In genomic region chr19:48149430-48149829, GRCh38 we compare ENCODE assay signal across 26 cellular contexts. TPM values are rescaled to one million over a fixed set of nuclear protein-coding genes. Genes with fewer than 3 reads are reported as not detected.
DNase-seq lines count a peak whose midpoint lies in the region; ATAC-seq and TF ChIP-seq lines count a peak whose summit lies in the region.
"Had no signal": no experiment of that assay in that cellular context is flagged by ENCODE, and none has a peak within 500 bp of the region (broad histone marks: within the 10 kb centered on the region; RNA-seq: fewer than 3 reads in every experiment).

No MANE protein-coding gene starts in this region.

- peaks cover 93% of the 10 kb centered on the region for H3K36me3 Mint-ChIP-seq in activated T-helper 17 cell treated with anti-CD3 and anti-CD28 coated beads, Interleukin-2, amount 50 U/mL, for 72 hours (ENCODE audit: low read depth)
- H3K36me3 Mint-ChIP-seq in activated T-cell treated with anti-CD3 and anti-CD28 coated beads, Interleukin-2, amount 50 U/mL, for 72 hours (ENCODE audit: insufficient read depth in 2 of 2), result peaks cover 7 to 34% of the 10 kb centered on the region in 2 donors

- no peak for TF ChIP-seq CTCF in LNCaP clone FGC (IDR thresholded peaks at IDR 0.05; ENCODE audit: control insufficient read depth, extremely low read depth, insufficient read depth)

- no peak overlapping the region for H3K27ac Mint-ChIP-seq in activated T-helper 17 cell treated with anti-CD3 and anti-CD28 coated beads, Interleukin-2, amount 50 U/mL, for 72 hours
- no peak overlapping the region for H3K27ac Mint-ChIP-seq in activated T-cell treated with anti-CD3 and anti-CD28 coated beads, Interleukin-2, amount 50 U/mL, for 72 hours
- H3K27ac Mint-ChIP-seq: CD4-positive, alpha-beta T cell; GM23338 had no signal

- H3K27me3 ChIP-seq in rectal smooth muscle tissue (ENCODE audit: control insufficient read depth, insufficient read depth, low read length), result no peaks in the 10 kb centered on the region
- H3K27me3 ChIP-seq: BLaER1, MG63 had no signal

- DNase-seq in LNCaP clone FGC (ENCODE audit: low read depth), result peak; percentile 48
- peak; percentile 27 for DNase-seq in amniotic epithelial cell (ENCODE audit: low read depth)
- DNase-seq in left lobe of liver (ENCODE audit: low spot score), result peak; percentile 74
- no peak for DNase-seq in activated T-cell treated with anti-CD3 and anti-CD28 coated beads, Interleukin-2, amount 50 U/mL, for 72 hours
- DNase-seq in NCI-H146 treated with DMSO at 0.1 percent for 48 hours (lab: John Stamatoyannopoulos, UW; ENCODE audit: unreplicated experiment), result no peak
- DNase-seq: CD4-positive, alpha-beta T cell; DMS53; H9; Kasumi-1; MG63; NCI-H1105 treated with DMSO at 0.1 percent for 48 hours; NCI-H146; NCI-H2029; NCI-H446 treated with DMSO at 0.1 percent for 48 hours; NCI-H526; NCI-H82; NK-92 treated with Interleukin-12 subunit alpha and Interleukin-12 subunit beta, amount 100 ng/mL, for 24 hours; RPMI8226; SHP77 had no signal

- H3K4me3 Mint-ChIP-seq in activated T-helper 17 cell treated with anti-CD3 and anti-CD28 coated beads, Interleukin-2, amount 50 U/mL, for 72 hours, result no peak overlapping the region
- H3K4me3 Mint-ChIP-seq in activated T-cell treated with anti-CD3 and anti-CD28 coated beads, Interleukin-2, amount 50 U/mL, for 72 hours, result no peak overlapping the region
- H3K4me3 Mint-ChIP-seq: CD4-positive, alpha-beta T cell; GM23338; H9 had no signal

- H3K27me3 Mint-ChIP-seq in activated T-helper 17 cell treated with anti-CD3 and anti-CD28 coated beads, Interleukin-2, amount 50 U/mL, for 72 hours, result no peaks in the 10 kb centered on the region
- no peaks in the 10 kb centered on the region for H3K27me3 Mint-ChIP-seq in activated T-cell treated with anti-CD3 and anti-CD28 coated beads, Interleukin-2, amount 50 U/mL, for 72 hours (ENCODE audit: low read depth)
- H3K27me3 Mint-ChIP-seq: CD4-positive, alpha-beta T cell had no signal

- H3K4me3 ChIP-seq in LNCaP clone FGC (ENCODE audit: low read depth, low read length), result no peak overlapping the region
- no peak overlapping the region for H3K4me3 ChIP-seq in rectal smooth muscle tissue (ENCODE audit: low read length)
- H3K4me3 ChIP-seq: BLaER1, GM23338, K562, MG63, PC-9 had no signal

- no peak overlapping the region for H3K9ac ChIP-seq in rectal smooth muscle tissue (ENCODE audit: low read length)

- no peaks in the 10 kb centered on the region for H3K9me3 Mint-ChIP-seq in activated T-helper 17 cell treated with anti-CD3 and anti-CD28 coated beads, Interleukin-2, amount 50 U/mL, for 72 hours
- H3K9me3 Mint-ChIP-seq in activated T-cell treated with anti-CD3 and anti-CD28 coated beads, Interleukin-2, amount 50 U/mL, for 72 hours, result no peaks in the 10 kb centered on the region
- H3K9me3 Mint-ChIP-seq: CD4-positive, alpha-beta T cell; GM23338; H9 had no signal

- H3K36me3 ChIP-seq in rectal smooth muscle tissue (ENCODE audit: control insufficient read depth, insufficient read depth, low read length), result no peaks in the 10 kb centered on the region

- no peaks in the 10 kb centered on the region for H3K4me1 Mint-ChIP-seq in activated T-helper 17 cell treated with anti-CD3 and anti-CD28 coated beads, Interleukin-2, amount 50 U/mL, for 72 hours
- no peaks in the 10 kb centered on the region for H3K4me1 Mint-ChIP-seq in activated T-cell treated with anti-CD3 and anti-CD28 coated beads, Interleukin-2, amount 50 U/mL, for 72 hours (ENCODE audit: low read depth)
- H3K4me1 Mint-ChIP-seq: GM23338, H9 had no signal

- peaks cover 4% of the 10 kb centered on the region for H3K4me1 ChIP-seq in rectal smooth muscle tissue (ENCODE audit: control insufficient read depth, insufficient read depth, low read length)

- ATAC-seq in left lobe of liver, result peak; percentile 83
- ATAC-seq in activated T-helper 17 cell treated with anti-CD3 and anti-CD28 coated beads, Interleukin-2, amount 50 U/mL, for 72 hours (replicated peaks), result no peak
- ATAC-seq in activated T-cell treated with anti-CD3 and anti-CD28 coated beads, Interleukin-2, amount 50 U/mL, for 72 hours (replicated peaks in 1 of 2), result no peak
- no peak for ATAC-seq in GM19395 (IDR thresholded peaks at IDR 0.05; ENCODE audit: unreplicated experiment)
- ATAC-seq: GM23338, K562 had no signal

- H3K27ac ChIP-seq in rectal smooth muscle tissue (ENCODE audit: low read depth, low read length), result peak overlapping the region; percentile 38
- H3K27ac ChIP-seq: BLaER1, PC-9 had no signal

RNA-seq across cellular contexts. Expression of gene LIG1, which starts 20.7 kb away (rescaled TPM):
- 9.8 TPM for total RNA-seq in left lobe of liver
- 100 to 1,000 TPM; 154 to 206 TPM for total RNA-seq in activated T-helper 17 cell treated with anti-CD3 and anti-CD28 coated beads, Interleukin-2, amount 50 U/mL, for 72 hours
- 100 to 1,000 TPM; 156 to 212 TPM for total RNA-seq in activated T-cell treated with anti-CD3 and anti-CD28 coated beads, Interleukin-2, amount 50 U/mL, for 72 hours

RNA-seq across cellular contexts. Expression of gene ZSWIM9, which starts 21.1 kb away (rescaled TPM):
- 3.2 TPM for total RNA-seq in left lobe of liver
- 10 to 100 TPM in 1 of 2 donors, 1 to 10 TPM in 1; 9.9 to 11.3 TPM for total RNA-seq in activated T-helper 17 cell treated with anti-CD3 and anti-CD28 coated beads, Interleukin-2, amount 50 U/mL, for 72 hours
- total RNA-seq in activated T-cell treated with anti-CD3 and anti-CD28 coated beads, Interleukin-2, amount 50 U/mL, for 72 hours, result 10 to 100 TPM; 10.6 to 13.1 TPM

RNA-seq across cellular contexts. Expression of gene PLA2G4C, which starts 38.8 kb away (rescaled TPM):
- 4.5 TPM for total RNA-seq in left lobe of liver
- total RNA-seq in activated T-helper 17 cell treated with anti-CD3 and anti-CD28 coated beads, Interleukin-2, amount 50 U/mL, for 72 hours, result 10 to 100 TPM in 1 of 2 donors, 1 to 10 TPM in 1; 9.0 to 57.2 TPM
- total RNA-seq in activated T-cell treated with anti-CD3 and anti-CD28 coated beads, Interleukin-2, amount 50 U/mL, for 72 hours, result 10 to 100 TPM; 13.7 to 23.9 TPM
- total RNA-seq: PC-9 had no signal

Comparison
In these comparisons a context has a peak if more than half of its experiments do, and no peak if none do; other contexts are left out.
1. DNase-seq: peak in LNCaP clone FGC (single experiment), amniotic epithelial cell (single experiment) and left lobe of liver (single experiment); none in activated T-cell treated with anti-CD3 and anti-CD28 coated beads, Interleukin-2, amount 50 U/mL, for 72 hours (0 of 2) and NCI-H146 treated with DMSO at 0.1 percent for 48 hours (single experiment).
2. RNA of gene LIG1, which starts 20.7 kb away (total RNA-seq): 156 to 212 TPM in activated T-cell treated with anti-CD3 and anti-CD28 coated beads, Interleukin-2, amount 50 U/mL, for 72 hours and 154 to 206 TPM in activated T-helper 17 cell treated with anti-CD3 and anti-CD28 coated beads, Interleukin-2, amount 50 U/mL, for 72 hours; 9.8 TPM in left lobe of liver (single experiment); every median in the first group is over 10 times any median in the second.